Comparison of ENCODE assay signal across 1 cellular context in the genomic region with DNA sequence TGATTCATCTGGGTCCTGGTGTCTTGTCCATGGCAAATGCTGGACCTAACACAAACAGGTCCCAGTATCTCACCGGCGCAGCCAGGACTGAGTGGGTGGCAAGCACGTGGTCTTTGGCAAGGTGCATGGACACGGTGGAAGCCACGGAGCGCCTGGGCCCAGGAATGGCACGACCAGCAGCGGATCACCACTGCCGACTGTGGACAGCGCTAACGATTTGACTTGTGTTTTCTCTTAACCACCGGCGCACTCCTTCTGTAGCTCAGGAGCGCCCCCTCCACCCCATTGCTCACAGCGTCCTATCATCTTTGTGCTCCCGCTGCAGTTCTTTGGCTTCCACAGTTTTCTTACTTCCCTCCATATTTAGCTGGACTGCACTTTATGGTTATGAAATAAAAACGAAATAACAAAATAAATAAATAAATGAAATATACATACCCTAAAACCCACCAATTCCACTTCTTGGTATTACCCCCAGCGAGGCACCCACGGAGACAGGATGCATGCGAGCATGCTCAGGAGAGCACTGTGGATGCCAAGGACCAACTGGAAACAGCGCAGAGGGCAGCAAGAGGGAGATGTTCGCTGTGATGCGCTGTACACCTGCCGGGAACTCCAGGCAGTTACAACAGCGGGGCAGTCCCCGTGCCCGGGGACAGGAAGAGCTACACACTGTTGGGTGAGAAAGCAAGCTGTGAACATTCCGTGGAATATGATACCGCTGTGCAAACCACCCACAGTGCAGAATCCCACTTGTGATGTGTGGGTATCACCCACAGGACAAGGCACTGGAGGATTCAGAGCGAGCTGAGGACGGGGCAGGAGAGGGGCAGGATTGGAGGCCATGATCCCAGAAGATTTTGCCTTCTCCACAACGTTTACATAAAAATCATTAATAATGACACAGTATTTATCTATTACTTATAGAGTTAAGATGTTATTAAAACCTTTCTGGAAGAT.
A peak's percentile ranks its signal among the peaks of the same experiment; 100 is the strongest.
TF ChIP-seq lines count a peak whose summit lies in the region.

No MANE protein-coding gene starts in this region.

TF ChIP-seq in H1, 55 proteins besides CTCF, POLR2A, EP300 and RAD21:
- TF ChIP-seq CREB1 (IDR thresholded peaks at IDR 0.05) (0 out of 2 replicates have a peak, but pooled peaks have one; percentile 23), BRCA1 (IDR thresholded peaks at IDR 0.05; ENCODE audit: low read depth, low read length) (no peak), MAFK (IDR thresholded peaks at IDR 0.05; ENCODE audit: low read depth, low read length) (no peak), SIRT6 (IDR thresholded peaks at IDR 0.05; ENCODE audit: low read length) (no peak), SIX5 (IDR thresholded peaks at IDR 0.05; ENCODE audit: low read depth, low read length) (no peak), BACH1 (IDR thresholded peaks at IDR 0.05; ENCODE audit: low read length) (no peak), SP2 (IDR thresholded peaks at IDR 0.05; ENCODE audit: low read length) (no peak), RXRA (IDR thresholded peaks at IDR 0.05; ENCODE audit: insufficient read depth, low read depth, low read length) (no peak), SAP30 (IDR thresholded peaks at IDR 0.05; ENCODE audit: insufficient read depth, insufficient replicate concordance, low read length) (no peak), RBBP5 (IDR thresholded peaks at IDR 0.05; ENCODE audit: borderline replicate concordance, low read depth, low read length) (no peak), SIN3A (conservative IDR thresholded peaks at IDR 0.05 in 1 of 2, IDR thresholded peaks at IDR 0.05 in 1 of 2; ENCODE audit: low read depth in 1 of 2, low read length in 2 of 2) (no peak), GTF2F1 (IDR thresholded peaks at IDR 0.05; ENCODE audit: borderline replicate concordance, low read depth, low read length) (no peak), CEBPB (IDR thresholded peaks at IDR 0.05; ENCODE audit: low read depth, low read length) (no peak), NRF1 (IDR thresholded peaks at IDR 0.05; ENCODE audit: low read depth, low read length) (no peak), KDM1A (IDR thresholded peaks at IDR 0.05; ENCODE audit: borderline replicate concordance, low read length) (no peak), CTBP2 (IDR thresholded peaks at IDR 0.05; ENCODE audit: borderline replicate concordance, insufficient read depth, insufficient read length, low read length) (no peak), RFX5 (IDR thresholded peaks at IDR 0.05; ENCODE audit: borderline replicate concordance, low read depth, low read length) (no peak), SP4 (IDR thresholded peaks at IDR 0.05; ENCODE audit: low read length) (no peak), POLR2AphosphoS5 (IDR thresholded peaks at IDR 0.05; ENCODE audit: low read depth, low read length) (no peak), E2F6 (IDR thresholded peaks at IDR 0.05) (peak; percentile 55), TCF12 (IDR thresholded peaks at IDR 0.05; ENCODE audit: low read depth, low read length) (no peak), POU5F1 (IDR thresholded peaks at IDR 0.05; ENCODE audit: low read depth, low read length) (no peak), KDM4A (IDR thresholded peaks at IDR 0.05; ENCODE audit: low read depth, low read length, severe bottlenecking) (no peak), CBX5 (IDR thresholded peaks at IDR 0.05; ENCODE audit: low read depth, low read length) (no peak)
- TF ChIP-seq, protein P1, sequence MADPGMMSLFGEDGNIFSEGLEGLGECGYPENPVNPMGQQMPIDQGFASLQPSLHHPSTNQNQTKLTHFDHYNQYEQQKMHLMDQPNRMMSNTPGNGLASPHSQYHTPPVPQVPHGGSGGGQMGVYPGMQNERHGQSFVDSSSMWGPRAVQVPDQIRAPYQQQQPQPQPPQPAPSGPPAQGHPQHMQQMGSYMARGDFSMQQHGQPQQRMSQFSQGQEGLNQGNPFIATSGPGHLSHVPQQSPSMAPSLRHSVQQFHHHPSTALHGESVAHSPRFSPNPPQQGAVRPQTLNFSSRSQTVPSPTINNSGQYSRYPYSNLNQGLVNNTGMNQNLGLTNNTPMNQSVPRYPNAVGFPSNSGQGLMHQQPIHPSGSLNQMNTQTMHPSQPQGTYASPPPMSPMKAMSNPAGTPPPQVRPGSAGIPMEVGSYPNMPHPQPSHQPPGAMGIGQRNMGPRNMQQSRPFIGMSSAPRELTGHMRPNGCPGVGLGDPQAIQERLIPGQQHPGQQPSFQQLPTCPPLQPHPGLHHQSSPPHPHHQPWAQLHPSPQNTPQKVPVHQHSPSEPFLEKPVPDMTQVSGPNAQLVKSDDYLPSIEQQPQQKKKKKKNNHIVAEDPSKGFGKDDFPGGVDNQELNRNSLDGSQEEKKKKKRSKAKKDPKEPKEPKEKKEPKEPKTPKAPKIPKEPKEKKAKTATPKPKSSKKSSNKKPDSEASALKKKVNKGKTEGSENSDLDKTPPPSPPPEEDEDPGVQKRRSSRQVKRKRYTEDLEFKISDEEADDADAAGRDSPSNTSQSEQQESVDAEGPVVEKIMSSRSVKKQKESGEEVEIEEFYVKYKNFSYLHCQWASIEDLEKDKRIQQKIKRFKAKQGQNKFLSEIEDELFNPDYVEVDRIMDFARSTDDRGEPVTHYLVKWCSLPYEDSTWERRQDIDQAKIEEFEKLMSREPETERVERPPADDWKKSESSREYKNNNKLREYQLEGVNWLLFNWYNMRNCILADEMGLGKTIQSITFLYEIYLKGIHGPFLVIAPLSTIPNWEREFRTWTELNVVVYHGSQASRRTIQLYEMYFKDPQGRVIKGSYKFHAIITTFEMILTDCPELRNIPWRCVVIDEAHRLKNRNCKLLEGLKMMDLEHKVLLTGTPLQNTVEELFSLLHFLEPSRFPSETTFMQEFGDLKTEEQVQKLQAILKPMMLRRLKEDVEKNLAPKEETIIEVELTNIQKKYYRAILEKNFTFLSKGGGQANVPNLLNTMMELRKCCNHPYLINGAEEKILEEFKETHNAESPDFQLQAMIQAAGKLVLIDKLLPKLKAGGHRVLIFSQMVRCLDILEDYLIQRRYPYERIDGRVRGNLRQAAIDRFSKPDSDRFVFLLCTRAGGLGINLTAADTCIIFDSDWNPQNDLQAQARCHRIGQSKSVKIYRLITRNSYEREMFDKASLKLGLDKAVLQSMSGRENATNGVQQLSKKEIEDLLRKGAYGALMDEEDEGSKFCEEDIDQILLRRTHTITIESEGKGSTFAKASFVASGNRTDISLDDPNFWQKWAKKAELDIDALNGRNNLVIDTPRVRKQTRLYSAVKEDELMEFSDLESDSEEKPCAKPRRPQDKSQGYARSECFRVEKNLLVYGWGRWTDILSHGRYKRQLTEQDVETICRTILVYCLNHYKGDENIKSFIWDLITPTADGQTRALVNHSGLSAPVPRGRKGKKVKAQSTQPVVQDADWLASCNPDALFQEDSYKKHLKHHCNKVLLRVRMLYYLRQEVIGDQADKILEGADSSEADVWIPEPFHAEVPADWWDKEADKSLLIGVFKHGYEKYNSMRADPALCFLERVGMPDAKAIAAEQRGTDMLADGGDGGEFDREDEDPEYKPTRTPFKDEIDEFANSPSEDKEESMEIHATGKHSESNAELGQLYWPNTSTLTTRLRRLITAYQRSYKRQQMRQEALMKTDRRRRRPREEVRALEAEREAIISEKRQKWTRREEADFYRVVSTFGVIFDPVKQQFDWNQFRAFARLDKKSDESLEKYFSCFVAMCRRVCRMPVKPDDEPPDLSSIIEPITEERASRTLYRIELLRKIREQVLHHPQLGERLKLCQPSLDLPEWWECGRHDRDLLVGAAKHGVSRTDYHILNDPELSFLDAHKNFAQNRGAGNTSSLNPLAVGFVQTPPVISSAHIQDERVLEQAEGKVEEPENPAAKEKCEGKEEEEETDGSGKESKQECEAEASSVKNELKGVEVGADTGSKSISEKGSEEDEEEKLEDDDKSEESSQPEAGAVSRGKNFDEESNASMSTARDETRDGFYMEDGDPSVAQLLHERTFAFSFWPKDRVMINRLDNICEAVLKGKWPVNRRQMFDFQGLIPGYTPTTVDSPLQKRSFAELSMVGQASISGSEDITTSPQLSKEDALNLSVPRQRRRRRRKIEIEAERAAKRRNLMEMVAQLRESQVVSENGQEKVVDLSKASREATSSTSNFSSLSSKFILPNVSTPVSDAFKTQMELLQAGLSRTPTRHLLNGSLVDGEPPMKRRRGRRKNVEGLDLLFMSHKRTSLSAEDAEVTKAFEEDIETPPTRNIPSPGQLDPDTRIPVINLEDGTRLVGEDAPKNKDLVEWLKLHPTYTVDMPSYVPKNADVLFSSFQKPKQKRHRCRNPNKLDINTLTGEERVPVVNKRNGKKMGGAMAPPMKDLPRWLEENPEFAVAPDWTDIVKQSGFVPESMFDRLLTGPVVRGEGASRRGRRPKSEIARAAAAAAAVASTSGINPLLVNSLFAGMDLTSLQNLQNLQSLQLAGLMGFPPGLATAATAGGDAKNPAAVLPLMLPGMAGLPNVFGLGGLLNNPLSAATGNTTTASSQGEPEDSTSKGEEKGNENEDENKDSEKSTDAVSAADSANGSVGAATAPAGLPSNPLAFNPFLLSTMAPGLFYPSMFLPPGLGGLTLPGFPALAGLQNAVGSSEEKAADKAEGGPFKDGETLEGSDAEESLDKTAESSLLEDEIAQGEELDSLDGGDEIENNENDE (IDR thresholded peaks at IDR 0.05; ENCODE audit: insufficient replicate concordance, low read length): no peak
- TF ChIP-seq, protein P2, sequence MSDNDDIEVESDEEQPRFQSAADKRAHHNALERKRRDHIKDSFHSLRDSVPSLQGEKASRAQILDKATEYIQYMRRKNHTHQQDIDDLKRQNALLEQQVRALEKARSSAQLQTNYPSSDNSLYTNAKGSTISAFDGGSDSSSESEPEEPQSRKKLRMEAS (IDR thresholded peaks at IDR 0.05): peak; percentile 77
